16 cellular contexts compared by ENCODE assay signal in the genomic region with DNA sequence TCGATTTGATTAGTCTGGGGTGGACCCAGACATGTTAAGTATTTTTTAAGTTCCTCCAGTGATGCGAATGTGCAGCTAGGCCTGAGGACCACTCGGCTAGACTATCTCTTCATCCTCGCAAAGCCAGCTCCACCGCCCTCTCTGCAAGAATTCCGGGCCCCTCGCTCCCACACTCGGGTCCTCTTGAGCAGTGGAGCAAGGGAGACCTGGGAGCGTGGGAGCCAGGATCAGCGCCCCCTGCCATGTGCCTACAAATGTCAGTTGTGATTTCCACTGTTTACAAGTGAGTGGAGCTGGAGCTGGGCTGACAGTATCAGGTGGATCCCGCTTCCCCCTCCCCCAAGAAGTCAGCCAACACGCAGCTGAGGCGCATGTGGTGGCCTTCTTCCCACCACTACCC. TPM values are rescaled to one million over a fixed set of nuclear protein-coding genes. Genes with fewer than 3 reads are reported as not detected.
DNase-seq lines count a peak whose midpoint lies in the region; ATAC-seq and TF ChIP-seq lines count a peak whose summit lies in the region.
"Had no signal": no experiment of that assay in that cellular context is flagged by ENCODE, and none has a peak within 500 bp of the region (broad histone marks: within the 10 kb centered on the region; RNA-seq: fewer than 3 reads in every experiment).

No MANE protein-coding gene starts in this region.

- CTCF ChIA-PET in activated B cell treated with CpG ODN at 0.5 μM for 24 hours (lab: Charles Lee) = interaction anchor here (2.0 kb wide), 1 partner anchor 121 kb away, joined by 5 read pairs; no protein-coding TSS in a partner anchor
- CTCF ChIA-PET in CD8-positive, alpha-beta memory T cell (lab: Charles Lee) = interaction anchor here (1.0 to 3.3 kb wide), 3 partner anchors 50 to 121 kb away, joined by 3 to 15 read pairs (median 3); no protein-coding TSS in a partner anchor

- H3K9me3 ChIP-seq in CD8-positive, alpha-beta memory T cell (ENCODE audit: low read length) = no peaks in the 10 kb centered on the region

- peaks cover 3% of the 10 kb centered on the region for H3K4me1 ChIP-seq in CD8-positive, alpha-beta memory T cell (ENCODE audit: insufficient read depth, low read length)

- intact Hi-C loops in activated B cell treated with CpG ODN at 0.5 μM for 24 hours (cut with micrococcal nuclease) = loop anchor here (10.0 kb wide), 1 partner anchor 784 kb away; a partner anchor contains a TSS

- H3K4me3 ChIP-seq in CD8-positive, alpha-beta memory T cell (ENCODE audit: low read length) = no peak overlapping the region
- H3K4me3 ChIP-seq: GM12878 had no signal

- ATAC-seq in activated T-cell treated with anti-CD3 and anti-CD28 coated beads, Interleukin-2, amount 50 U/mL, for 72 hours (replicated peaks in 1 of 2) = no peak
- ATAC-seq in activated B cell treated with CpG ODN at 0.5 μM for 24 hours (ENCODE audit: low read depth) (no peak), memory B cell (ENCODE audit: low read depth) (no peak)
- ATAC-seq: GM12878 had no signal

- no peak for DNase-seq in activated T-cell treated with anti-CD3 and anti-CD28 coated beads, Interleukin-2, amount 50 U/mL, for 72 hours
- DNase-seq in activated T-cell treated with anti-CD3 and anti-CD28 coated beads for 4 hours (no peak), activated B cell treated with CpG ODN at 0.5 μM for 24 hours (no peak), memory B cell (ENCODE audit: low spot score in 2 of 2) (no peak), osteocyte (ENCODE audit: extremely low spot score, unreplicated experiment) (no peak), cortex of kidney (lab: John Stamatoyannopoulos, UW) (no peak), nucleus accumbens (lab: John Stamatoyannopoulos, UW) (no peak)
- DNase-seq in CD8-positive, alpha-beta memory T cell = no peak
- DNase-seq: HCEC 1CT, NCI-H1930, NCI-H2171 treated with DMSO at 0.1 percent for 48 hours had no signal

- H3K36me3 ChIP-seq in CD8-positive, alpha-beta memory T cell (ENCODE audit: insufficient read depth, low read length) = no peaks in the 10 kb centered on the region

- peaks cover 0 to 2% of the 10 kb centered on the region in 2 donors for H3K36me3 Mint-ChIP-seq in activated T-cell treated with anti-CD3 and anti-CD28 coated beads, Interleukin-2, amount 50 U/mL, for 72 hours (ENCODE audit: insufficient read depth in 2 of 2)
- H3K36me3 Mint-ChIP-seq in activated B cell treated with CpG ODN at 0.5 μM for 24 hours (ENCODE audit: low read depth) (no peaks in the 10 kb centered on the region), memory B cell (peaks cover 3% of the 10 kb centered on the region), osteocyte (ENCODE audit: unreplicated experiment) (no peaks in the 10 kb centered on the region)
- H3K36me3 Mint-ChIP-seq in CD8-positive, alpha-beta memory T cell = peaks cover 0 to 13% (median 1%) of the 10 kb centered on the region in 3 donors
- H3K36me3 Mint-ChIP-seq: IgD-negative memory B cell had no signal

- no peak for TF ChIP-seq CTCF in activated B cell treated with CpG ODN at 0.5 μM for 24 hours (IDR thresholded peaks at IDR 0.05)
- no peak for TF ChIP-seq CTCF in osteocyte (IDR thresholded peaks at IDR 0.05)

- peak overlapping the region; percentile 46 to 55 for H3K4me3 Mint-ChIP-seq in activated T-cell treated with anti-CD3 and anti-CD28 coated beads, Interleukin-2, amount 50 U/mL, for 72 hours
- H3K4me3 Mint-ChIP-seq in activated B cell treated with CpG ODN at 0.5 μM for 24 hours (peak overlapping the region; percentile 15), memory B cell (peak overlapping the region; percentile 46), osteocyte (ENCODE audit: unreplicated experiment) (peak overlapping the region; percentile 43)
- H3K4me3 Mint-ChIP-seq in CD8-positive, alpha-beta memory T cell = peak overlapping the region in 1 of 7 donors; percentile 40

- H3K27me3 Mint-ChIP-seq in activated T-cell treated with anti-CD3 and anti-CD28 coated beads, Interleukin-2, amount 50 U/mL, for 72 hours (ENCODE audit: low read depth) = peaks cover 56% of the 10 kb centered on the region
- H3K27me3 Mint-ChIP-seq in activated B cell treated with CpG ODN at 0.5 μM for 24 hours (peaks cover 52% of the 10 kb centered on the region), memory B cell (peaks cover 47% of the 10 kb centered on the region), osteocyte (ENCODE audit: unreplicated experiment) (peaks cover 36% of the 10 kb centered on the region)
- peaks cover 49 to 66% of the 10 kb centered on the region in 2 donors for H3K27me3 Mint-ChIP-seq in CD8-positive, alpha-beta memory T cell

- H3K27me3 ChIP-seq in CD8-positive, alpha-beta memory T cell (ENCODE audit: insufficient read depth, low read length, poor library complexity, severe bottlenecking) = peaks cover 7% of the 10 kb centered on the region

- peaks cover 8% of the 10 kb centered on the region for H3K4me1 Mint-ChIP-seq in activated T-cell treated with anti-CD3 and anti-CD28 coated beads, Interleukin-2, amount 50 U/mL, for 72 hours (ENCODE audit: low read depth)
- peaks cover 15% of the 10 kb centered on the region for H3K4me1 Mint-ChIP-seq in activated B cell treated with CpG ODN at 0.5 μM for 24 hours
- peaks cover 15% of the 10 kb centered on the region for H3K4me1 Mint-ChIP-seq in memory B cell
- peaks cover 14% of the 10 kb centered on the region for H3K4me1 Mint-ChIP-seq in osteocyte (ENCODE audit: unreplicated experiment)
- H3K4me1 Mint-ChIP-seq in CD8-positive, alpha-beta memory T cell = peaks cover 8 to 13% (median 8%) of the 10 kb centered on the region in 3 donors

- POLR2A ChIA-PET in activated B cell treated with CpG ODN at 0.5 μM for 24 hours (lab: Charles Lee) = no interaction called here
- POLR2A ChIA-PET in CD8-positive, alpha-beta memory T cell (lab: Charles Lee) = no interaction called here

- no peaks in the 10 kb centered on the region for H3K9me3 Mint-ChIP-seq in activated T-cell treated with anti-CD3 and anti-CD28 coated beads, Interleukin-2, amount 50 U/mL, for 72 hours
- no peaks in the 10 kb centered on the region for H3K9me3 Mint-ChIP-seq in activated B cell treated with CpG ODN at 0.5 μM for 24 hours
- no peaks in the 10 kb centered on the region for H3K9me3 Mint-ChIP-seq in memory B cell
- no peaks in the 10 kb centered on the region for H3K9me3 Mint-ChIP-seq in osteocyte (ENCODE audit: unreplicated experiment)
- H3K9me3 Mint-ChIP-seq in CD8-positive, alpha-beta memory T cell = no peaks in the 10 kb centered on the region

- no peak overlapping the region for H3K27ac Mint-ChIP-seq in activated T-cell treated with anti-CD3 and anti-CD28 coated beads, Interleukin-2, amount 50 U/mL, for 72 hours
- no peak overlapping the region for H3K27ac Mint-ChIP-seq in activated B cell treated with CpG ODN at 0.5 μM for 24 hours
- no peak overlapping the region for H3K27ac Mint-ChIP-seq in memory B cell
- H3K27ac Mint-ChIP-seq in osteocyte (ENCODE audit: unreplicated experiment) = no peak overlapping the region
- no peak overlapping the region for H3K27ac Mint-ChIP-seq in CD8-positive, alpha-beta memory T cell
- H3K27ac Mint-ChIP-seq: CD14-positive monocyte, IgD-negative memory B cell had no signal

- no peak overlapping the region for H3K27ac ChIP-seq in CD8-positive, alpha-beta memory T cell (ENCODE audit: low read depth, low read length)

RNA-seq across cellular contexts. Expression of a gene that starts 6.7 kb away (rescaled TPM):
- not detected for total RNA-seq in activated T-cell treated with anti-CD3 and anti-CD28 coated beads, Interleukin-2, amount 50 U/mL, for 72 hours
- total RNA-seq in activated B cell treated with CpG ODN at 0.5 μM for 24 hours (not detected in 2 replicates), osteocyte (not detected in 2 replicates)
- total RNA-seq in CD8-positive, alpha-beta memory T cell = not detected
- polyA plus RNA-seq in CD8-positive, alpha-beta memory T cell = not detected
- total RNA-seq: GM12878, LHCN-M2, NCI-H460 had no signal
- polyA plus RNA-seq: CD14-positive monocyte, GM12878, IgD-negative memory B cell had no signal

RNA-seq across cellular contexts. Expression of a gene that starts 25.9 kb away (rescaled TPM):
- total RNA-seq in activated T-cell treated with anti-CD3 and anti-CD28 coated beads, Interleukin-2, amount 50 U/mL, for 72 hours = 1 to 10 TPM; 1.0 to 1.1 TPM
- total RNA-seq in activated B cell treated with CpG ODN at 0.5 μM for 24 hours = 0.44 and 0.71 TPM in 2 replicates
- total RNA-seq in osteocyte = 12.8 TPM in 2 replicates
- 1 to 10 TPM in 1 of 2 experiments, under 1 TPM in 1; 0.78 to 1.1 TPM for total RNA-seq in CD8-positive, alpha-beta memory T cell
- 3.4 TPM for polyA plus RNA-seq in CD8-positive, alpha-beta memory T cell
